In genomic region chr3:184284696-184285095, GRCh38 we compare ENCODE assay signal across 9 cellular contexts. TPM values are rescaled to one million over a fixed set of nuclear protein-coding genes. Genes with fewer than 3 reads are reported as not detected.
DNase-seq lines count a peak whose midpoint lies in the region; ATAC-seq lines count a peak whose summit lies in the region.
"Had no signal": no experiment of that assay in that cellular context is flagged by ENCODE, and none has a peak within 500 bp of the region (broad histone marks: within the 10 kb centered on the region; RNA-seq: fewer than 3 reads in every experiment).

No MANE protein-coding gene starts in this region.

- H3K4me3 ChIP-seq in aorta (ENCODE audit: low read length in 2 of 2) = no peak overlapping the region

- 19% methylated on average over 4 of the region's 4 CpGs for WGBS in aorta, 2 donors

- intact Hi-C loops in aorta (cut with DNase I) = no loop called here

- H3K27ac ChIP-seq in aorta (ENCODE audit: low read depth in 1 of 2, low read length in 2 of 2) = no peak overlapping the region

- no peaks in the 10 kb centered on the region for H3K36me3 ChIP-seq in aorta (ENCODE audit: control insufficient read depth in 1 of 2, insufficient read depth in 2 of 2, low read length in 1 of 2)

- no peaks in the 10 kb centered on the region for H3K27me3 ChIP-seq in aorta (ENCODE audit: control insufficient read depth in 1 of 2, insufficient read depth in 2 of 2, low read length in 1 of 2)

- no peaks in the 10 kb centered on the region for H3K4me1 ChIP-seq in aorta (ENCODE audit: control insufficient read depth in 1 of 2, insufficient read depth in 2 of 2, low read length in 2 of 2)

- H3K9me3 ChIP-seq in aorta (ENCODE audit: control insufficient read depth, low read length) = no peaks in the 10 kb centered on the region

- ATAC-seq in aorta (ENCODE audit: low FRiP score) = peak; percentile 50
- no peak for ATAC-seq in HG02642 (IDR thresholded peaks at IDR 0.05; ENCODE audit: poor library complexity, unreplicated experiment)
- no peak for ATAC-seq in HG02852 (IDR thresholded peaks at IDR 0.05; ENCODE audit: unreplicated experiment)

- peak; percentile 88 for DNase-seq in D341Med (ENCODE audit: low spot score)
- DNase-seq in HPDE6-E6E7 (ENCODE audit: extremely low spot score) = peak; percentile 73
- peak; percentile 57 for DNase-seq in NCI-H82 treated with DMSO at 0.1 percent for 48 hours (lab: John Stamatoyannopoulos, UW; ENCODE audit: unreplicated experiment)
- DNase-seq in astrocyte of the hippocampus (ENCODE audit: low read depth, low spot score) = peak; percentile 81
- peak; percentile 88 for DNase-seq in islet precursor cell
- DNase-seq in aorta = peak in 1 of 2 donors; percentile 61

RNA-seq across cellular contexts. Expression of gene ECE2, which starts 8.9 kb away (rescaled TPM):
- not detected for total RNA-seq in aorta
- not detected for polyA plus RNA-seq in aorta
- total RNA-seq: mononuclear cell had no signal

RNA-seq across cellular contexts. Expression of gene PSMD2, which starts 14.3 kb away (rescaled TPM):
- 100 to 1,000 TPM; 139 to 143 TPM for total RNA-seq in aorta
- polyA plus RNA-seq in aorta = 100 to 1,000 TPM; 116 to 139 TPM

RNA-seq across cellular contexts. Expression of gene CAMK2N2, which starts 23.3 kb away (rescaled TPM):
- total RNA-seq in aorta = under 1 TPM; 0.26 to 0.36 TPM
- polyA plus RNA-seq in aorta = not detected
- total RNA-seq: mononuclear cell had no signal

RNA-seq across cellular contexts. Expression of gene EIF4G1, which starts 29.7 kb away (rescaled TPM):
- 100 to 1,000 TPM; 234 to 285 TPM for total RNA-seq in aorta
- 100 to 1,000 TPM in 1 of 2 donors, 10 to 100 TPM in 1; 72.8 to 140 TPM for polyA plus RNA-seq in aorta

RNA-seq across cellular contexts. Expression of gene EEF1AKMT4, which starts 35.2 kb away (rescaled TPM):
- total RNA-seq in aorta = 1 to 10 TPM; 1.5 to 1.8 TPM
- polyA plus RNA-seq in aorta = 1 to 10 TPM in 1 of 2 donors, under 1 TPM in 1; 0.41 to 3.0 TPM
